ENCODE assay signal across 25 cellular contexts in genomic region chr7:156684251-156684650, GRCh38.
"Had no signal": no experiment of that assay in that cellular context is flagged by ENCODE, and none has a peak within 500 bp of the region (broad histone marks: within the 10 kb centered on the region; RNA-seq: fewer than 3 reads in every experiment).

No MANE protein-coding gene starts in this region.

- H3K36me3 Mint-ChIP-seq: activated naive CD8-positive, alpha-beta T cell treated with anti-CD3 and anti-CD28 coated beads, Interleukin-2, amount 10 ng/mL, durations not matched to agents 7 days and 5 days had no signal

- DNase-seq: activated CD4-positive, alpha-beta memory T cell treated with anti-CD3 and anti-CD28 coated beads, Interleukin-2, amount 10 ng/mL, durations not matched to agents 7 days and 5 days; activated CD4-positive, alpha-beta T cell treated with anti-CD3 and anti-CD28 coated beads for 36 hours; activated CD4-positive, alpha-beta T cell treated with anti-CD3 and anti-CD28 coated beads, Interleukin-2, amount 50 U/mL, for 1 hour; activated CD8-positive, alpha-beta memory T cell treated with anti-CD3 and anti-CD28 coated beads, Interleukin-2, amount 50 U/mL, for 4 hours; activated naive CD4-positive, alpha-beta T cell treated with anti-CD3 and anti-CD28 coated beads, Interleukin-2, amount 50 U/mL, for 16 hours; activated naive CD8-positive, alpha-beta T cell treated with anti-CD3 and anti-CD28 coated beads, Interleukin-2, amount 10 ng/mL, durations not matched to agents 7 days and 5 days; activated T-cell treated with anti-CD3 and anti-CD28 coated beads, Interleukin-2, amount 50 U/mL, for 1 hour; adrenal gland; anterior cingulate cortex; MM.1S; NCI-H1105; NCI-H1436; NCI-H1694 treated with DMSO at 0.1 percent for 48 hours; NCI-H2081; NCI-H510A treated with DMSO at 0.1 percent for 48 hours; NCI-H69; NK-92 treated with Interleukin-12 subunit alpha and Interleukin-12 subunit beta, amount 100 ng/mL, for 24 hours; OCI-M1; RPMI8226; SJCRH30; SK-N-SH; T-helper 1 cell had no signal

- H3K9me3 Mint-ChIP-seq: activated CD4-positive, alpha-beta memory T cell treated with anti-CD3 and anti-CD28 coated beads, Interleukin-2, amount 10 ng/mL, durations not matched to agents 7 days and 5 days; activated naive CD8-positive, alpha-beta T cell treated with anti-CD3 and anti-CD28 coated beads, Interleukin-2, amount 10 ng/mL, durations not matched to agents 7 days and 5 days had no signal

- H3K27ac ChIP-seq: adrenal gland, SJCRH30, VCaP had no signal

- ATAC-seq: activated CD4-positive, alpha-beta T cell treated with anti-CD3 and anti-CD28 coated beads for 36 hours; Panc1; Right ventricle myocardium inferior had no signal

- H3K27me3 ChIP-seq: adrenal gland, SJCRH30 had no signal

- H3K9ac ChIP-seq: SK-N-SH had no signal

- H3K36me3 ChIP-seq: adrenal gland had no signal

- H3K27ac Mint-ChIP-seq: activated CD4-positive, alpha-beta memory T cell treated with anti-CD3 and anti-CD28 coated beads, Interleukin-2, amount 10 ng/mL, durations not matched to agents 7 days and 5 days; activated CD4-positive, alpha-beta T cell treated with anti-CD3 and anti-CD28 coated beads for 36 hours; activated naive CD8-positive, alpha-beta T cell treated with anti-CD3 and anti-CD28 coated beads, Interleukin-2, amount 10 ng/mL, durations not matched to agents 7 days and 5 days had no signal

- H3K4me3 ChIP-seq: adrenal gland, SJCRH30 had no signal

- H3K9me3 ChIP-seq: adrenal gland, SJCRH30, SK-N-SH had no signal

- H3K4me1 ChIP-seq: adrenal gland, SJCRH30 had no signal

- H3K4me2 ChIP-seq: SK-N-SH had no signal

- H3K4me1 Mint-ChIP-seq: activated CD4-positive, alpha-beta T cell treated with anti-CD3 and anti-CD28 coated beads for 36 hours had no signal

- H3K27me3 Mint-ChIP-seq: activated CD4-positive, alpha-beta memory T cell treated with anti-CD3 and anti-CD28 coated beads, Interleukin-2, amount 10 ng/mL, durations not matched to agents 7 days and 5 days; activated CD4-positive, alpha-beta T cell treated with anti-CD3 and anti-CD28 coated beads for 36 hours; activated naive CD8-positive, alpha-beta T cell treated with anti-CD3 and anti-CD28 coated beads, Interleukin-2, amount 10 ng/mL, durations not matched to agents 7 days and 5 days had no signal

- H3K4me3 Mint-ChIP-seq: activated CD4-positive, alpha-beta memory T cell treated with anti-CD3 and anti-CD28 coated beads, Interleukin-2, amount 10 ng/mL, durations not matched to agents 7 days and 5 days; activated CD4-positive, alpha-beta T cell treated with anti-CD3 and anti-CD28 coated beads for 36 hours; activated naive CD8-positive, alpha-beta T cell treated with anti-CD3 and anti-CD28 coated beads, Interleukin-2, amount 10 ng/mL, durations not matched to agents 7 days and 5 days had no signal
